ENCODE assay signal across 18 cellular contexts in the genomic region with DNA sequence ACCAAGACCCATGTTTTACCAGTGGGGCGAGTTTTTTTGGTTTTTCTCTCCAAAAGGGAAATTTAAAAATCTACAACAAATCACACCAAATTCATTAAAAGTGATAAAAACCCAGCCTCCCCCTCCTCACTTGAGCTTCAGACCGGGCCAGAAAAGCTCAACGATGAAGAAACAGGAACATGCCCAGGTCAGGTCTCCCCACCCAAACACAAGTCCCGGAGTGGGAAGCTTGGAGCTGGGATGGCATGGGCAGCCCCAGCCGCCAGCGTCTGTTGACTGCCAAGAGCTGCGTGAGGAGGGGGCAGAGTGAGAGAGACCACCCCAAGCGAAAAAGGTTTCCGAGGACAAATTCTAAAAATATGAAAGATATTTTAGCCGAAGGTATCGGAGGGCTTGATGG. TPM values are rescaled to one million over a fixed set of nuclear protein-coding genes. Genes with fewer than 3 reads are reported as not detected.
A peak's percentile ranks its signal among the peaks of the same experiment; 100 is the strongest.
DNase-seq lines count a peak whose midpoint lies in the region; ATAC-seq, FAIRE-seq and TF ChIP-seq lines count a peak whose summit lies in the region.
"Had no signal": no experiment of that assay in that cellular context is flagged by ENCODE, and none has a peak within 500 bp of the region (broad histone marks: within the 10 kb centered on the region; RNA-seq: fewer than 3 reads in every experiment).

No MANE protein-coding gene starts in this region.

- no peak for TF ChIP-seq POLR2A in K562 (conservative IDR thresholded peaks at IDR 0.05)

- peaks cover 5% of the 10 kb centered on the region for H3K9me1 ChIP-seq in K562 (ENCODE audit: control insufficient read depth, insufficient read depth, low read length)

- intact Hi-C loops in K562 (cut with micrococcal nuclease) = no loop called here

- CTCF ChIA-PET in K562 (lab: Yijun Ruan, JAX; ENCODE audit: low intra/inter-chr PET ratio) = no interaction called here

- no peak overlapping the region for H3K27ac ChIP-seq in K562 (ENCODE audit: extremely low read depth, low read depth, low read length)
- H3K27ac ChIP-seq: 22Rv1, HL-60 had no signal

- TF ChIP-seq EP300 in K562 (IDR thresholded peaks at IDR 0.05; ENCODE audit: low read length) = no peak

- peaks cover 22 to 65% of the 10 kb centered on the region in 2 experiments for H3K4me1 ChIP-seq in K562 (replicated peaks in 1 of 2; ENCODE audit: control insufficient read depth in 2 of 2, insufficient read depth in 2 of 2, low read length in 2 of 2)

- H3K4me3 Mint-ChIP-seq in activated T-cell treated with anti-CD3 and anti-CD28 coated beads, Interleukin-2, amount 50 U/mL, for 24 hours = no peak overlapping the region
- H3K4me3 Mint-ChIP-seq in naive thymus-derived CD8-positive, alpha-beta T cell = no peak overlapping the region
- H3K4me3 Mint-ChIP-seq: GM23338 had no signal

- DNase-seq in activated T-cell treated with anti-CD3 and anti-CD28 coated beads, Interleukin-2, amount 50 U/mL, for 24 hours = no peak
- DNase-seq in activated T-cell treated with anti-CD3 and anti-CD28 coated beads, Interleukin-2, amount 50 U/mL, for 48 hours = no peak
- no peak for DNase-seq in K562 (ENCODE audit: extremely low read depth in 1 of 4, low spot score in 3 of 4)
- DNase-seq in naive thymus-derived CD8-positive, alpha-beta T cell = no peak
- no peak for DNase-seq in stimulated activated naive CD4-positive, alpha-beta T cell treated with Interleukin-2 at 50 U/mL for 16 hours (lab: John Stamatoyannopoulos, UW)
- DNase-seq: DMS79, KG1 had no signal

- H3K27me3 Mint-ChIP-seq in activated T-cell treated with anti-CD3 and anti-CD28 coated beads, Interleukin-2, amount 50 U/mL, for 24 hours = no peaks in the 10 kb centered on the region
- H3K27me3 Mint-ChIP-seq in naive thymus-derived CD8-positive, alpha-beta T cell = peaks cover 0 to 6% (median 0%) of the 10 kb centered on the region in 5 donors

- FAIRE-seq in K562 (lab: Jason Lieb, UNC) = no peak
- FAIRE-seq: GM12878 had no signal

- POLR2A ChIA-PET in K562 (lab: Yijun Ruan, JAX) = interaction anchor here (0.9 to 2.4 kb wide), 2 partner anchors 11 to 16 kb away, joined by 3 to 21 read pairs; no protein-coding TSS in a partner anchor
- POLR2A ChIA-PET in naive thymus-derived CD8-positive, alpha-beta T cell (lab: Charles Lee) = interaction anchor here (0.6 to 14.3 kb wide), 8 partner anchors 9 to 33 kb away, joined by 3 to 376 read pairs (median 6); no protein-coding TSS in a partner anchor

- peaks cover 18% of the 10 kb centered on the region for H3K4me1 Mint-ChIP-seq in activated T-cell treated with anti-CD3 and anti-CD28 coated beads, Interleukin-2, amount 50 U/mL, for 24 hours (ENCODE audit: low read depth)
- H3K4me1 Mint-ChIP-seq in naive thymus-derived CD8-positive, alpha-beta T cell = peaks cover 6 to 45% (median 19%) of the 10 kb centered on the region in 4 donors

- H3K4me2 ChIP-seq in K562 (ENCODE audit: insufficient read depth, low read length) = no peak overlapping the region
- H3K4me2 ChIP-seq: GM23338 had no signal

- H3K9ac ChIP-seq in K562 (ENCODE audit: insufficient read depth in 1 of 2, low read depth in 2 of 2, low read length in 2 of 2) = peak overlapping the region in 1 of 2 experiments; percentile 7; a peak in 1 of 4 replicates
- H3K9ac ChIP-seq: BLaER1 had no signal

- H3K36me3 ChIP-seq in K562 (ENCODE audit: control insufficient read depth, insufficient read depth, low read length) = peaks cover 44% of the 10 kb centered on the region; the same call in 2 of the 3 replicates

- no peak for TF ChIP-seq CTCF in K562 (IDR thresholded peaks at IDR 0.05 in 2 of 3, conservative IDR thresholded peaks at IDR 0.05 in 1 of 3; ENCODE audit: insufficient read depth in 2 of 3, low read depth in 1 of 3, low read length in 3 of 3)

- H3K9me3 ChIP-seq in K562 (replicated peaks; ENCODE audit: control insufficient read depth, insufficient read depth, low read depth, low read length) = no peaks in the 10 kb centered on the region
- H3K9me3 ChIP-seq: BLaER1 had no signal

- H3K36me3 Mint-ChIP-seq in activated T-cell treated with anti-CD3 and anti-CD28 coated beads, Interleukin-2, amount 50 U/mL, for 24 hours (ENCODE audit: low read depth) = peaks cover 50% of the 10 kb centered on the region
- peaks cover 0 to 32% (median 6%) of the 10 kb centered on the region in 3 donors for H3K36me3 Mint-ChIP-seq in naive thymus-derived CD8-positive, alpha-beta T cell

- H3K79me2 ChIP-seq in K562 (ENCODE audit: control insufficient read depth, insufficient read depth, low read length) = peaks cover 27% of the 10 kb centered on the region

- H3K27ac Mint-ChIP-seq in activated T-cell treated with anti-CD3 and anti-CD28 coated beads, Interleukin-2, amount 50 U/mL, for 24 hours = peak overlapping the region; percentile 29
- H3K27ac Mint-ChIP-seq in naive thymus-derived CD8-positive, alpha-beta T cell = peak overlapping the region in 7 of 10 donors; percentile 8 to 57 (median 51)
- H3K27ac Mint-ChIP-seq: GM23338 had no signal

- H3K9me3 Mint-ChIP-seq in activated T-cell treated with anti-CD3 and anti-CD28 coated beads, Interleukin-2, amount 50 U/mL, for 24 hours = no peaks in the 10 kb centered on the region
- no peaks in the 10 kb centered on the region for H3K9me3 Mint-ChIP-seq in naive thymus-derived CD8-positive, alpha-beta T cell

- in situ Hi-C loops in K562 (cut with MboI) = no loop called here

- H2AFZ ChIP-seq in K562 (ENCODE audit: low read depth, low read length) = no peak overlapping the region
- H2AFZ ChIP-seq: GM23338 had no signal

- no peak overlapping the region for H3K4me3 ChIP-seq in K562
- H3K4me3 ChIP-seq: BLaER1, GM12878, GM23338 had no signal

- H3K27me3 ChIP-seq in K562 (ENCODE audit: control insufficient read depth in 2 of 2, insufficient read depth in 2 of 2, low read length in 2 of 2) = no peaks in the 10 kb centered on the region
- H3K27me3 ChIP-seq: BLaER1 had no signal

- 98% methylated on average over 9 of the region's 11 CpGs for WGBS in K562 (ENCODE audit: insufficient coverage, low coverage, missing lambda C conversion rate)

- H4K20me1 ChIP-seq in K562 (replicated peaks; ENCODE audit: control insufficient read depth, insufficient read depth, low read length) = peaks cover 11% of the 10 kb centered on the region

- no peak for TF ChIP-seq RAD21 in K562 (CRISPR knock-in tag; conservative IDR thresholded peaks at IDR 0.05 in 1 of 2, IDR thresholded peaks at IDR 0.05 in 1 of 2)

- ATAC-seq in K562 = no peak
- ATAC-seq in naive thymus-derived CD8-positive, alpha-beta T cell = no peak
- ATAC-seq in HG03457 (IDR thresholded peaks at IDR 0.05; ENCODE audit: unreplicated experiment) = no peak
- no peak for ATAC-seq in HG03039 (IDR thresholded peaks at IDR 0.05; ENCODE audit: unreplicated experiment)
- ATAC-seq in HG02970 (IDR thresholded peaks at IDR 0.05; ENCODE audit: low FRiP score, unreplicated experiment) = no peak
- ATAC-seq: GM12878 had no signal

- no TSS peak for BruUV-seq in K562 (replicated peaks; lab: Mats Ljungman, UMichigan)

RNA-seq across cellular contexts. Expression of gene RNU6-9, which starts 3.7 kb away (rescaled TPM):
- not detected in 2 replicates for total RNA-seq in K562 (2011; cell fraction: chromatin; rRNA removed; ENCODE audit: low replicate concordance)
- total RNA-seq in K562 (2011; cell fraction: nucleolus; rRNA removed) = not detected in 2 replicates
- not detected in 2 replicates for total RNA-seq in K562 (2011; cell fraction: nucleoplasm; rRNA removed)
- total RNA-seq in K562 (2014; rRNA removed) (not detected in 2 replicates), K562 (2014; rRNA removed; fragmentation: Illumina TruSeq; extraction: Trizol) (not detected in 2 replicates), K562 (2015; rRNA removed; fragmentation: Illumina TruSeq; extraction: Trizol) (not detected in 2 replicates), K562 (2021) (not detected in 2 replicates)
- polyA plus RNA-seq in K562 (2011; rRNA removed) (not detected in 2 replicates), K562 (2014; fragmentation: Illumina TruSeq; extraction: Trizol) (not detected in 2 replicates), K562 (2014; fragmentation: Nextera tagmentation; extraction: Ambion mirVana) (not detected), K562 (2014; rRNA removed) (not detected in 2 replicates)
- not detected in 2 replicates for polyA plus RNA-seq in K562 (2011; cell fraction: cytosol; rRNA removed)
- not detected in 2 replicates for polyA plus RNA-seq in K562 (2011; cell fraction: nucleus; rRNA removed)
- not detected in 2 replicates for polyA plus RNA-seq in K562 (2012)
- polyA minus RNA-seq in K562 (2011; rRNA and poly(A)+ RNA removed) = under 0.01 TPM in 2 replicates
- polyA minus RNA-seq in K562 (2011; cell fraction: cytosol; rRNA and poly(A)+ RNA removed) = 667 TPM in 1 of 2 replicates, not detected in the other
- polyA minus RNA-seq in K562 (2011; cell fraction: nucleus; rRNA and poly(A)+ RNA removed) = under 0.01 TPM in 1 of 2 replicates, not detected in the other
- total RNA-seq in naive thymus-derived CD8-positive, alpha-beta T cell = not detected
- not detected for polyA plus RNA-seq in naive thymus-derived CD8-positive, alpha-beta T cell
- total RNA-seq: A673, G401, GM12878, GM23338, H7 had no signal
- polyA plus RNA-seq: GM12878, GM23338 had no signal

RNA-seq across cellular contexts. Expression of gene MED16, which starts 4.0 kb away (rescaled TPM):
- 28.6 and 108 TPM in 2 replicates for total RNA-seq in K562 (2011; cell fraction: chromatin; rRNA removed; ENCODE audit: low replicate concordance)
- total RNA-seq in K562 (2011; cell fraction: nucleolus; rRNA removed) = 71.0 and 80.0 TPM in 2 replicates
- 33.8 and 41.3 TPM in 2 replicates for total RNA-seq in K562 (2011; cell fraction: nucleoplasm; rRNA removed)
- 15.6 and 22.1 TPM in 2 replicates for total RNA-seq in K562 (2014; rRNA removed)
- total RNA-seq in K562 (2014; rRNA removed; fragmentation: Illumina TruSeq; extraction: Trizol) = 1.2 and 1.8 TPM in 2 replicates
- total RNA-seq in K562 (2015; rRNA removed; fragmentation: Illumina TruSeq; extraction: Trizol) = 8.6 and 9.3 TPM in 2 replicates
- 59.6 and 59.9 TPM in 2 replicates for total RNA-seq in K562 (2021)
- polyA plus RNA-seq in K562 (2011; rRNA removed) = 10.3 and 26.2 TPM in 2 replicates
- polyA plus RNA-seq in K562 (2011; cell fraction: cytosol; rRNA removed) = 36.6 and 87.3 TPM in 2 replicates
- polyA plus RNA-seq in K562 (2011; cell fraction: nucleus; rRNA removed) = 34.7 and 60.1 TPM in 2 replicates
- 34.1 and 52.5 TPM in 2 replicates for polyA plus RNA-seq in K562 (2012)
- polyA plus RNA-seq in K562 (2014; fragmentation: Illumina TruSeq; extraction: Trizol) = 7.1 and 20.0 TPM in 2 replicates
- polyA plus RNA-seq in K562 (2014; fragmentation: Nextera tagmentation; extraction: Ambion mirVana) = 1 to 10 TPM in 1 of 2 experiments, under 1 TPM in 1; 0.89 to 1.3 TPM
- polyA plus RNA-seq in K562 (2014; rRNA removed) = 21.2 and 30.2 TPM in 2 replicates
- polyA minus RNA-seq in K562 (2011; rRNA and poly(A)+ RNA removed) = 10.3 and 15.6 TPM in 2 replicates
- polyA minus RNA-seq in K562 (2011; cell fraction: cytosol; rRNA and poly(A)+ RNA removed) = 72.1 and 84.4 TPM in 2 replicates
- 33.7 and 37.4 TPM in 2 replicates for polyA minus RNA-seq in K562 (2011; cell fraction: nucleus; rRNA and poly(A)+ RNA removed)
- total RNA-seq in naive thymus-derived CD8-positive, alpha-beta T cell = 10 to 100 TPM; 65.9 to 68.8 TPM
- polyA plus RNA-seq in naive thymus-derived CD8-positive, alpha-beta T cell = 100 to 1,000 TPM in 1 of 3 donors, 10 to 100 TPM in 2; 54.3 to 117 (median 72.4) TPM

RNA-seq across cellular contexts. Expression of gene R3HDM4, which starts 16.0 kb away (rescaled TPM):
- 66.6 and 166 TPM in 2 replicates for total RNA-seq in K562 (2011; cell fraction: chromatin; rRNA removed; ENCODE audit: low replicate concordance)
- total RNA-seq in K562 (2011; cell fraction: nucleolus; rRNA removed) = 109 and 113 TPM in 2 replicates
- 92.6 and 119 TPM in 2 replicates for total RNA-seq in K562 (2011; cell fraction: nucleoplasm; rRNA removed)
- total RNA-seq in K562 (2014; rRNA removed) = 63.2 and 75.6 TPM in 2 replicates
- total RNA-seq in K562 (2014; rRNA removed; fragmentation: Illumina TruSeq; extraction: Trizol) = 21.4 and 26.2 TPM in 2 replicates
- 44.6 and 46.1 TPM in 2 replicates for total RNA-seq in K562 (2015; rRNA removed; fragmentation: Illumina TruSeq; extraction: Trizol)
- 133 and 138 TPM in 2 replicates for total RNA-seq in K562 (2021)
- polyA plus RNA-seq in K562 (2011; rRNA removed) = 59.0 and 93.9 TPM in 2 replicates
- polyA plus RNA-seq in K562 (2011; cell fraction: cytosol; rRNA removed) = 105 and 207 TPM in 2 replicates
- 149 and 223 TPM in 2 replicates for polyA plus RNA-seq in K562 (2011; cell fraction: nucleus; rRNA removed)
- polyA plus RNA-seq in K562 (2012) = 85.0 and 165 TPM in 2 replicates
- polyA plus RNA-seq in K562 (2014; fragmentation: Illumina TruSeq; extraction: Trizol) = 87.6 and 109 TPM in 2 replicates
- 1 to 10 TPM; 3.2 to 5.6 TPM for polyA plus RNA-seq in K562 (2014; fragmentation: Nextera tagmentation; extraction: Ambion mirVana)
- polyA plus RNA-seq in K562 (2014; rRNA removed) = 140 and 154 TPM in 2 replicates
- polyA minus RNA-seq in K562 (2011; rRNA and poly(A)+ RNA removed) = 11.6 and 16.6 TPM in 2 replicates
- polyA minus RNA-seq in K562 (2011; cell fraction: cytosol; rRNA and poly(A)+ RNA removed) = 30.8 and 60.9 TPM in 2 replicates
- 22.8 and 25.2 TPM in 2 replicates for polyA minus RNA-seq in K562 (2011; cell fraction: nucleus; rRNA and poly(A)+ RNA removed)
- total RNA-seq in naive thymus-derived CD8-positive, alpha-beta T cell = 100 to 1,000 TPM; 179 to 184 TPM
- 100 to 1,000 TPM; 137 to 238 (median 182) TPM for polyA plus RNA-seq in naive thymus-derived CD8-positive, alpha-beta T cell

RNA-seq across cellular contexts. Expression of gene KISS1R, which starts 20.1 kb away (rescaled TPM):
- total RNA-seq in K562 (2011; cell fraction: chromatin; rRNA removed; ENCODE audit: low replicate concordance) = 13.9 and 50.0 TPM in 2 replicates
- total RNA-seq in K562 (2011; cell fraction: nucleolus; rRNA removed) = 79.5 and 104 TPM in 2 replicates
- total RNA-seq in K562 (2011; cell fraction: nucleoplasm; rRNA removed) = 29.6 and 30.1 TPM in 2 replicates
- 19.3 and 26.7 TPM in 2 replicates for total RNA-seq in K562 (2014; rRNA removed)
- total RNA-seq in K562 (2014; rRNA removed; fragmentation: Illumina TruSeq; extraction: Trizol) = 0.80 and 1.1 TPM in 2 replicates
- 2.0 and 2.7 TPM in 2 replicates for total RNA-seq in K562 (2015; rRNA removed; fragmentation: Illumina TruSeq; extraction: Trizol)
- 36.2 and 39.4 TPM in 2 replicates for total RNA-seq in K562 (2021)
- polyA plus RNA-seq in K562 (2011; rRNA removed) = 2.8 and 6.3 TPM in 2 replicates
- 4.3 and 59.2 TPM in 2 replicates for polyA plus RNA-seq in K562 (2011; cell fraction: cytosol; rRNA removed)
- 36.4 and 172 TPM in 2 replicates for polyA plus RNA-seq in K562 (2011; cell fraction: nucleus; rRNA removed)
- polyA plus RNA-seq in K562 (2012) = 6.9 and 23.9 TPM in 2 replicates
- polyA plus RNA-seq in K562 (2014; fragmentation: Illumina TruSeq; extraction: Trizol) = 0.37 and 2.7 TPM in 2 replicates
- polyA plus RNA-seq in K562 (2014; fragmentation: Nextera tagmentation; extraction: Ambion mirVana) = under 1 TPM; 0.55 to 0.75 TPM
- 17.3 and 26.8 TPM in 2 replicates for polyA plus RNA-seq in K562 (2014; rRNA removed)
- 0.30 and 1.8 TPM in 2 replicates for polyA minus RNA-seq in K562 (2011; rRNA and poly(A)+ RNA removed)
- 5.8 and 14.1 TPM in 2 replicates for polyA minus RNA-seq in K562 (2011; cell fraction: cytosol; rRNA and poly(A)+ RNA removed)
- polyA minus RNA-seq in K562 (2011; cell fraction: nucleus; rRNA and poly(A)+ RNA removed) = 5.8 and 22.6 TPM in 2 replicates
- total RNA-seq in naive thymus-derived CD8-positive, alpha-beta T cell = 1 to 10 TPM; 1.4 to 2.6 TPM
- polyA plus RNA-seq in naive thymus-derived CD8-positive, alpha-beta T cell = under 1 TPM; 0.18 to 0.58 (median 0.52) TPM
- total RNA-seq: A673 had no signal

RNA-seq across cellular contexts. Expression of gene ARID3A, which starts 28.8 kb away (rescaled TPM):
- 89.0 and 254 TPM in 2 replicates for total RNA-seq in K562 (2011; cell fraction: chromatin; rRNA removed; ENCODE audit: low replicate concordance)
- total RNA-seq in K562 (2011; cell fraction: nucleolus; rRNA removed) = 180 and 206 TPM in 2 replicates
- total RNA-seq in K562 (2011; cell fraction: nucleoplasm; rRNA removed) = 120 and 121 TPM in 2 replicates
- total RNA-seq in K562 (2014; rRNA removed) (55.2 and 62.0 TPM in 2 replicates), K562 (2014; rRNA removed; fragmentation: Illumina TruSeq; extraction: Trizol) (14.8 and 16.4 TPM in 2 replicates), K562 (2015; rRNA removed; fragmentation: Illumina TruSeq; extraction: Trizol) (39.0 and 41.3 TPM in 2 replicates), K562 (2021) (97.2 and 118 TPM in 2 replicates)
- polyA plus RNA-seq in K562 (2011; rRNA removed) (27.9 and 44.1 TPM in 2 replicates), K562 (2014; fragmentation: Illumina TruSeq; extraction: Trizol) (31.2 and 62.4 TPM in 2 replicates), K562 (2014; fragmentation: Nextera tagmentation; extraction: Ambion mirVana) (1 to 10 TPM; 1.4 to 2.0 TPM), K562 (2014; rRNA removed) (31.0 and 46.7 TPM in 2 replicates)
- polyA plus RNA-seq in K562 (2011; cell fraction: cytosol; rRNA removed) = 43.2 and 88.8 TPM in 2 replicates
- 58.8 and 128 TPM in 2 replicates for polyA plus RNA-seq in K562 (2011; cell fraction: nucleus; rRNA removed)
- 49.0 and 52.3 TPM in 2 replicates for polyA plus RNA-seq in K562 (2012)
- 36.2 and 53.3 TPM in 2 replicates for polyA minus RNA-seq in K562 (2011; rRNA and poly(A)+ RNA removed)
- polyA minus RNA-seq in K562 (2011; cell fraction: cytosol; rRNA and poly(A)+ RNA removed) = 119 and 167 TPM in 2 replicates
- 45.8 and 47.4 TPM in 2 replicates for polyA minus RNA-seq in K562 (2011; cell fraction: nucleus; rRNA and poly(A)+ RNA removed)
- total RNA-seq in naive thymus-derived CD8-positive, alpha-beta T cell = 1 to 10 TPM; 3.5 to 5.0 TPM
- under 1 TPM; 0.09 to 0.58 (median 0.16) TPM for polyA plus RNA-seq in naive thymus-derived CD8-positive, alpha-beta T cell
